Comparison of ENCODE assay signal across 1 cellular context in the genomic region with DNA sequence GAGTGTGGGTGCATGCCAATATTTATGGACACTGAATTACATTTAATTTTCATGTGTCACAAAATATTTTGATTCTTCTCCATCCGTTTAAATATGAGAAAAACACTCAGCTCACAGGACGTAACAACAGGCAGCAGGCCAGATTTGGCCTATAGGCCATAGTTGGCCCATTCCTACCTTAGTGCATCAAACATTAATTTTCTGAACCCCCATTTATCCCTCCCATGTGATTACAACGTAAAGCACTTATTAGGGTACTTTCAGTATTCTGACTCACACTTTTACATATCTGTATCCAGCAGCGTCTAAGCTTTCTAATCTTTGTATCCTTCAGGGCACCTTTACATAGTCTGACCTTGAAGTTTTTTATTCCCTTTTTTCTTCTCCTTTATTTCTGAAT.
TF ChIP-seq lines count a peak whose summit lies in the region.

No MANE protein-coding gene starts in this region.

TF ChIP-seq in SK-N-SH, 30 proteins besides CTCF, POLR2A, EP300 and RAD21:
- TF ChIP-seq FOSL2 (IDR thresholded peaks at IDR 0.05; ENCODE audit: borderline replicate concordance, low read depth) = no peak
- TF ChIP-seq MEF2A (IDR thresholded peaks at IDR 0.05; ENCODE audit: borderline replicate concordance, low read depth) = no peak
- TF ChIP-seq TAF1 (IDR thresholded peaks at IDR 0.05; ENCODE audit: borderline replicate concordance, low read depth, low read length) = no peak
- no peak for TF ChIP-seq FOXJ3 (CRISPR knock-in tag; IDR thresholded peaks at IDR 0.05)
TF ChIP-seq in SK-N-SH: peak in this region for 0.
